In the genomic region with DNA sequence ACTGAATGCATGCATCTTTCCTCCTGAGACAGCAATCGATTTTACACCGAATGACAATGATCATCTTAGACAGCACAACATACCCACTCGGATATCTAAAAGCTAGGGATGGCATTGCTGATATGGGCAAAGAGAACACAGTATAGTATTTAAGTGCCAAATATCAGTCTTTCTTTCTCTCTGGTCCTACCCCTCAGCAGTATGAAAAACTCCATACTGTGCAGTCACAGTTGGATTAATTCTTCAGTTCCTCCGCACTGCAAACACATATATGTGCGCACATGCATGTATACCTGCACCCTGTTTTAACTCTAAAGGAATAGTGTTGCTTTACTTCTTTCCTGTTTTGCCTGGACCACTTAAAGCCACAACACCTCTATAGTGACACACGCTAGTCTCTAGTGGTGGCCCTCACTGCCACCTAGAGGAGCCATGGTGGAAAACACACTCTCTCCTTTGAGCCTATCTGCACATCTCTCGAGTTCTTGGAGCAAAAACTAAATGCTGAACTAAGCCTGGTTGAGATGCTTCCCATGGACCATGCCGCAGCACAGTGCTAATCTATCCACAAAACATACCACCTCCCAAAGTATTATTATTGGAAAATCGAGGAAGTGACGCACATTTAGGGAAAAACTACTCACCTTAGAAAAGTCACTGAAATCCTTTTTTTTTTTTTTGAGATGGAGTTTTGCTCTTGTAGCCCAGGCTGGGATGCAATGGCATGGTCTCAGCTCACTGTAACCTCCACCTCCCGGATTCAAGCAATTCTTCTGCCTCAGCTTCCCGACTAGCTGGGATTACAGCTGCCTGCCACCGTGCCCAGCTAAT, we compare ENCODE assay signal across 8 cellular contexts. TPM values are rescaled to one million over a fixed set of nuclear protein-coding genes. Genes with fewer than 3 reads are reported as not detected.
A peak's percentile ranks its signal among the peaks of the same experiment; 100 is the strongest.
DNase-seq lines count a peak whose midpoint lies in the region; ATAC-seq, FAIRE-seq and TF ChIP-seq lines count a peak whose summit lies in the region.

No MANE protein-coding gene starts in this region.

- peak; percentile 81 for ATAC-seq in HG02981 (IDR thresholded peaks at IDR 0.05; ENCODE audit: unreplicated experiment)
- peak; percentile 92 for ATAC-seq in mucosa of descending colon

- no peaks in the 10 kb centered on the region for H3K36me3 Mint-ChIP-seq in activated CD4-positive, alpha-beta memory T cell treated with anti-CD3 and anti-CD28 coated beads, Interleukin-2, amount 10 ng/mL, durations not matched to agents 7 days and 5 days (ENCODE audit: low read depth)

- H3K9me3 ChIP-seq in mucosa of descending colon (no peaks in the 10 kb centered on the region), thyroid gland (no peaks in the 10 kb centered on the region)

- H3K27ac Mint-ChIP-seq in activated CD4-positive, alpha-beta memory T cell treated with anti-CD3 and anti-CD28 coated beads, Interleukin-2, amount 10 ng/mL, durations not matched to agents 7 days and 5 days, result no peak overlapping the region

- FAIRE-seq in GM18507 (lab: Jason Lieb, UNC) (peak; percentile 80), endometrium (lab: Jason Lieb, UNC) (peak; percentile 59)

- intact Hi-C loops in mucosa of descending colon (cut with DNase I, micrococcal nuclease), result loop anchor here in 1 of 2 donors (2.0 kb wide), 1 partner anchor 38 kb away; no protein-coding TSS in a partner anchor
- intact Hi-C loops in thyroid gland (cut with DNase I), result no loop called here

- H3K4me3 Mint-ChIP-seq in activated CD4-positive, alpha-beta memory T cell treated with anti-CD3 and anti-CD28 coated beads, Interleukin-2, amount 10 ng/mL, durations not matched to agents 7 days and 5 days, result no peak overlapping the region

- no peak for TF ChIP-seq POLR2A in thyroid gland (IDR thresholded peaks at IDR 0.05)

- H3K4me1 ChIP-seq in mucosa of descending colon (ENCODE audit: low read depth), result no peaks in the 10 kb centered on the region
- H3K4me1 ChIP-seq in thyroid gland, result no peaks in the 10 kb centered on the region

- no peaks in the 10 kb centered on the region for H3K9me3 Mint-ChIP-seq in activated CD4-positive, alpha-beta memory T cell treated with anti-CD3 and anti-CD28 coated beads, Interleukin-2, amount 10 ng/mL, durations not matched to agents 7 days and 5 days

- H3K4me3 ChIP-seq in mucosa of descending colon (no peak overlapping the region), thyroid gland (replicated peaks in 1 of 3) (no peak overlapping the region)

- H3K4me1 Mint-ChIP-seq in activated CD4-positive, alpha-beta memory T cell treated with anti-CD3 and anti-CD28 coated beads, Interleukin-2, amount 10 ng/mL, durations not matched to agents 7 days and 5 days, result no peaks in the 10 kb centered on the region

- DNase-seq in AG09319 (ENCODE audit: extremely low read depth, low read depth) (no peak), GM18507 (ENCODE audit: extremely low spot score, insufficient read length, low read depth) (peak; percentile 60), NCI-H526 (lab: John Stamatoyannopoulos, UW) (peak; percentile 21 to 75), mucosa of descending colon (peak in 2 of 3 donors; percentile 54 to 75), thyroid gland (peak; percentile 50 to 51)
- DNase-seq in activated CD4-positive, alpha-beta memory T cell treated with anti-CD3 and anti-CD28 coated beads, Interleukin-2, amount 10 ng/mL, durations not matched to agents 7 days and 5 days, result peak; percentile 58

- CTCF ChIA-PET in activated CD4-positive, alpha-beta memory T cell treated with anti-CD3 and anti-CD28 coated beads, Interleukin-2, amount 10 ng/mL, durations not matched to agents 7 days and 5 days (lab: Charles Lee), result interaction anchor here (0.6 to 1.7 kb wide), 8 partner anchors 18 to 440 kb away, joined by 3 to 8 read pairs (median 4); no protein-coding TSS in a partner anchor

- POLR2A ChIA-PET in activated CD4-positive, alpha-beta memory T cell treated with anti-CD3 and anti-CD28 coated beads, Interleukin-2, amount 10 ng/mL, durations not matched to agents 7 days and 5 days (lab: Charles Lee), result interaction anchor here (0.7 to 1.0 kb wide), 2 partner anchors 43 to 98 kb away, joined by 3 to 4 read pairs; no protein-coding TSS in a partner anchor

- peaks cover 42% of the 10 kb centered on the region for H3K27me3 Mint-ChIP-seq in activated CD4-positive, alpha-beta memory T cell treated with anti-CD3 and anti-CD28 coated beads, Interleukin-2, amount 10 ng/mL, durations not matched to agents 7 days and 5 days

- H3K36me3 ChIP-seq in mucosa of descending colon (ENCODE audit: low read depth) (no peaks in the 10 kb centered on the region), thyroid gland (no peaks in the 10 kb centered on the region)

- 44 to 46% methylated on average over 13 of the region's 13 CpGs for WGBS in thyroid gland, 2 donors

- no peak overlapping the region for H3K27ac ChIP-seq in thyroid gland

- peak; percentile 91 for TF ChIP-seq CTCF in AG09319 (IDR thresholded peaks at IDR 0.05; ENCODE audit: low read depth, low read length)
- peak; percentile 46 for TF ChIP-seq CTCF in mucosa of descending colon (IDR thresholded peaks at IDR 0.05)
- peak; percentile 34 to 78 (median 62) for TF ChIP-seq CTCF in thyroid gland (IDR thresholded peaks at IDR 0.05)

- H3K27me3 ChIP-seq in thyroid gland, result no peaks in the 10 kb centered on the region

RNA-seq across cellular contexts. Expression of a gene that starts 11.9 kb away (rescaled TPM):
- not detected for total RNA-seq in activated CD4-positive, alpha-beta memory T cell treated with anti-CD3 and anti-CD28 coated beads, Interleukin-2, amount 10 ng/mL, durations not matched to agents 7 days and 5 days
- under 1 TPM in 1 of 3 donors, not detected in 2; 0.10 TPM for total RNA-seq in mucosa of descending colon
- not detected for total RNA-seq in thyroid gland

RNA-seq across cellular contexts. Expression of a gene that starts 18.8 kb away (rescaled TPM):
- not detected for total RNA-seq in activated CD4-positive, alpha-beta memory T cell treated with anti-CD3 and anti-CD28 coated beads, Interleukin-2, amount 10 ng/mL, durations not matched to agents 7 days and 5 days
- under 1 TPM in 1 of 3 donors, not detected in 2; 0.63 TPM for total RNA-seq in mucosa of descending colon
- 1 to 10 TPM in 2 of 4 donors, under 1 TPM in 2; 0.33 to 2.4 (median 0.87) TPM for total RNA-seq in thyroid gland

RNA-seq across cellular contexts. Expression of a gene that starts 21.9 kb away (rescaled TPM):
- 10 to 100 TPM; 13.1 to 14.0 TPM for total RNA-seq in activated CD4-positive, alpha-beta memory T cell treated with anti-CD3 and anti-CD28 coated beads, Interleukin-2, amount 10 ng/mL, durations not matched to agents 7 days and 5 days
- total RNA-seq in mucosa of descending colon (10 to 100 TPM; 34.4 to 93.4 (median 41.0) TPM), thyroid gland (100 to 1,000 TPM; 115 to 216 (median 148) TPM)
